25 cellular contexts compared by ENCODE assay signal in the genomic region with DNA sequence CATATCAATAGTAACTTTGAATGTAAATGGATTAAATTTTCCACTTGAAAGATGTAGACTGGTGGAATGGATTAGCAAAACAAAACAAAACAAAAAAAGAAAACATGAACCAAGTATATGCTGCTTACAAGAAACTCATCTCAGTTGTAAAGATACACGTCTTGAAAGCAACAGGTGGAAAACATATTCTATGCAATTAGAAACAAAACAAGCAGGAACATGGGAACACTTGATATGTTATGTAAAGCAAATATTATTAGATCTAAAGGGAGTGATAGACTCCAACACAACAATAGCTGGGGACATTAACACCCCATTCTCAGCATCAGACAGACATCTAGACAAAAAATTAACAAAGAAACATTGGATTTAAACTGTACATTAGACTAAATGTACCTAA. TPM values are rescaled to one million over a fixed set of nuclear protein-coding genes. Genes with fewer than 3 reads are reported as not detected.
A peak's percentile ranks its signal among the peaks of the same experiment; 100 is the strongest.
DNase-seq lines count a peak whose midpoint lies in the region; ATAC-seq, FAIRE-seq and TF ChIP-seq lines count a peak whose summit lies in the region.
"Had no signal": no experiment of that assay in that cellular context is flagged by ENCODE, and none has a peak within 500 bp of the region (broad histone marks: within the 10 kb centered on the region; RNA-seq: fewer than 3 reads in every experiment).

No MANE protein-coding gene starts in this region.

- H3K4me1 ChIP-seq in Karpas-422 (ENCODE audit: low read length), result no peaks in the 10 kb centered on the region
- H3K4me1 ChIP-seq in small intestine (ENCODE audit: control insufficient read depth in 2 of 2, insufficient read depth in 1 of 2, low read depth in 1 of 2, low read length in 1 of 2), result no peaks in the 10 kb centered on the region
- H3K4me1 ChIP-seq in right cardiac atrium (ENCODE audit: control insufficient read depth, insufficient read depth, low read length), result no peaks in the 10 kb centered on the region
- H3K4me1 ChIP-seq: A549; BLaER1 treated with 17β-estradiol and CSF1 and Interleukin-3, amounts not matched to agents 10 nM and 100 nM; Caco-2 had no signal

- 86 to 89% (median 89%) methylated on average over 1 of the region's 1 CpG for WGBS in small intestine, 3 donors
- 85% methylated on average over 1 of the region's 1 CpG for WGBS in right cardiac atrium

- intact Hi-C loops in right cardiac atrium (cut with DNase I), result no loop called here

- H2AFZ ChIP-seq in Karpas-422 (ENCODE audit: low read length), result no peak overlapping the region

- H3K4me3 ChIP-seq in Karpas-422 (ENCODE audit: low read length) (no peak overlapping the region), small intestine (ENCODE audit: low read depth in 1 of 2, low read length in 2 of 2) (no peak overlapping the region), right cardiac atrium (ENCODE audit: low read length) (no peak overlapping the region)
- H3K4me3 ChIP-seq: A549; BLaER1 treated with 17β-estradiol and CSF1 and Interleukin-3, amounts not matched to agents 10 nM and 100 nM; GM12878 had no signal

- no peaks in the 10 kb centered on the region for H3K9me2 ChIP-seq in Karpas-422 (replicated peaks; ENCODE audit: insufficient read depth, low read length)

- peak; percentile 64 for FAIRE-seq in GM12892 (lab: Jason Lieb, UNC)
- peak; percentile 83 for FAIRE-seq in small intestine (lab: Jason Lieb, UNC)
- FAIRE-seq: A549, D721Med, GM12878, GM18507 had no signal

- TF ChIP-seq POLR2A in GM12892 (IDR thresholded peaks at IDR 0.05; ENCODE audit: low read depth, low read length), result no peak

- no peak overlapping the region for H3K9ac ChIP-seq in Karpas-422 (ENCODE audit: low read length)
- H3K9ac ChIP-seq: BLaER1 treated with 17β-estradiol and CSF1 and Interleukin-3, amounts not matched to agents 10 nM and 100 nM had no signal

- no peak overlapping the region for H3K4me2 ChIP-seq in Karpas-422 (ENCODE audit: low read depth, low read length, poor library complexity, severe bottlenecking)
- H3K4me2 ChIP-seq: A549; BLaER1 treated with 17β-estradiol and CSF1 and Interleukin-3, amounts not matched to agents 10 nM and 100 nM had no signal

- H3K27ac ChIP-seq in Karpas-422 (ENCODE audit: low read length) (no peak overlapping the region), small intestine (ENCODE audit: low read depth in 1 of 2, low read length in 1 of 2) (no peak overlapping the region), right cardiac atrium (ENCODE audit: low read length) (no peak overlapping the region)
- H3K27ac ChIP-seq: A549; BLaER1 treated with 17β-estradiol and CSF1 and Interleukin-3, amounts not matched to agents 10 nM and 100 nM; C4-2B had no signal

- H3K36me3 ChIP-seq in Karpas-422 (ENCODE audit: insufficient read depth, low read length), result no peaks in the 10 kb centered on the region
- H3K36me3 ChIP-seq in small intestine (ENCODE audit: control insufficient read depth in 2 of 2, insufficient read depth in 2 of 2, low read length in 2 of 2), result no peaks in the 10 kb centered on the region
- H3K36me3 ChIP-seq: BLaER1 treated with 17β-estradiol and CSF1 and Interleukin-3, amounts not matched to agents 10 nM and 100 nM had no signal

- H4K20me1 ChIP-seq in Karpas-422 (ENCODE audit: insufficient read depth, low read depth, low read length), result no peaks in the 10 kb centered on the region
- H4K20me1 ChIP-seq: BLaER1 treated with 17β-estradiol and CSF1 and Interleukin-3, amounts not matched to agents 10 nM and 100 nM had no signal

- DNase-seq in GM12892 (ENCODE audit: insufficient read length) (no peak), Karpas-422 (peak; percentile 10), small intestine (no peak), NCI-H526 (lab: John Stamatoyannopoulos, UW) (no peak), glomerular visceral epithelial cell (ENCODE audit: extremely low spot score) (no peak), DMS 273 treated with DMSO at 0.1 percent for 48 hours (lab: John Stamatoyannopoulos, UW) (no peak), right cardiac atrium (no peak)
- DNase-seq: 8988T; AML-193; Caco-2; Calu3; CD4-positive, alpha-beta T cell; CD8-positive, alpha-beta T cell; DMS153; DMS53; DMS79; DND-41; EL; GDM1 had no signal

- no peaks in the 10 kb centered on the region for H3K79me2 ChIP-seq in Karpas-422 (ENCODE audit: low read length)

- H3K27me3 ChIP-seq in Karpas-422 (ENCODE audit: low read length), result no peaks in the 10 kb centered on the region
- H3K27me3 ChIP-seq in small intestine (ENCODE audit: control insufficient read depth in 2 of 2, insufficient read depth in 2 of 2, low read length in 2 of 2), result no peaks in the 10 kb centered on the region
- no peaks in the 10 kb centered on the region for H3K27me3 ChIP-seq in right cardiac atrium (ENCODE audit: control insufficient read depth, insufficient read depth)
- H3K27me3 ChIP-seq: BLaER1 treated with 17β-estradiol and CSF1 and Interleukin-3, amounts not matched to agents 10 nM and 100 nM had no signal

- ATAC-seq in right cardiac atrium, result no peak
- ATAC-seq: A549; CD8-positive, alpha-beta T cell; GM12878 had no signal

- H3K9me3 ChIP-seq in Karpas-422 (ENCODE audit: low read length) (no peaks in the 10 kb centered on the region), small intestine (ENCODE audit: control insufficient read depth, low read depth) (no peaks in the 10 kb centered on the region), right cardiac atrium (ENCODE audit: control insufficient read depth, low read length) (no peaks in the 10 kb centered on the region)

RNA-seq across cellular contexts. Expression of a gene that starts 46.4 kb away (rescaled TPM):
- 19.7 TPM for polyA plus RNA-seq in GM12892 (2012; ENCODE audit: missing spikeins)
- total RNA-seq in Karpas-422 (2014; rRNA removed; shearing (Covaris generic); ENCODE audit: low replicate concordance), result 49.4 and 65.1 TPM in 2 replicates
- polyA plus RNA-seq in small intestine (10 to 100 TPM in 1 of 3 donors, 1 to 10 TPM in 2; 1.6 to 14.2 (median 2.0) TPM), right cardiac atrium (1.8 TPM)
- 1 to 10 TPM; 8.7 to 9.7 (median 9.2) TPM for total RNA-seq in right cardiac atrium
